Comparison of ENCODE assay signal across 28 cellular contexts in the genomic region with DNA sequence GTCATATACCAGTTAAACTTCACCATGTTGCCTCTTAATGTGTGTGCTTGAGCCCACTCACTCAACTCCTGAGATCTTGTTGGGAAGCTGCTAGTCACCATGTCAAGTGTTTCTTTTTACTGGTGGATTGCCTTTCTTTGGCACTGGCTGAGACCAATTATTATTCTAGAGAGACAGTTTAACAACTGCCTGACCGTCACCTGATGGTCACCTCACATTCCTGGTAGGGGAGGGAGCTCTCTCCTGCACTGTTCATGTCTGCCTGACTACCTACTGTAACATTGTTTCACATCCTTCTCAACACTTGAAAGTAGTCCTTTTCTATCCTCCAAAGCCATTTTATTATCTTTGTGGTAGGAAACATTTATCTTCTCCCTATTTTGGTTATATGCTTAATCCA.
"Had no signal": no experiment of that assay in that cellular context is flagged by ENCODE, and none has a peak within 500 bp of the region (broad histone marks: within the 10 kb centered on the region; RNA-seq: fewer than 3 reads in every experiment).

No MANE protein-coding gene starts in this region.

- H3K4me3 ChIP-seq: heart left ventricle, left ventricle myocardium inferior, lung, neural progenitor cell, ovary, right atrium auricular region, right lobe of liver, smooth muscle cell, testis, thyroid gland, transverse colon, upper lobe of left lung, vagina had no signal

- H3K4me1 Mint-ChIP-seq: stimulated activated memory B cell treated with anti-CD40 and anti-IgM and Interleukin-4, amounts not matched to agents 10 μg/mL and 1 μg/mL and 100 μg/mL, for 72 hours; stimulated activated naive CD8-positive, alpha-beta T cell treated with anti-CD3 and anti-CD28 coated beads, Interleukin-15, amount 100 ng/mL, for 72 hours had no signal

- H3K27me3 ChIP-seq: heart left ventricle, neural progenitor cell, neutrophil, ovary, right atrium auricular region, right lobe of liver, testis, thyroid gland, transverse colon, upper lobe of left lung, vagina had no signal

- H3K4me1 ChIP-seq: heart left ventricle, left ventricle myocardium inferior, right atrium auricular region, right lobe of liver, thyroid gland, transverse colon, upper lobe of left lung, vagina had no signal

- H3K9me3 ChIP-seq: neutrophil, ovary, right lobe of liver, testis, thyroid gland, transverse colon, vagina had no signal

- H3K36me3 ChIP-seq: heart left ventricle, left ventricle myocardium inferior, neural progenitor cell, neutrophil, ovary, right atrium auricular region, right lobe of liver, thyroid gland, transverse colon, upper lobe of left lung, vagina had no signal

- H3K27me3 Mint-ChIP-seq: progenitor cell of endocrine pancreas; stimulated activated memory B cell treated with anti-CD40 and anti-IgM and Interleukin-4, amounts not matched to agents 10 μg/mL and 1 μg/mL and 100 μg/mL, for 72 hours had no signal

- H3K27ac ChIP-seq: heart left ventricle, left ventricle myocardium inferior, neural progenitor cell, neutrophil, ovary, right atrium auricular region, right lobe of liver, testis, thyroid gland, transverse colon, upper lobe of left lung, vagina had no signal

- H3K4me3 Mint-ChIP-seq: naive thymus-derived CD8-positive, alpha-beta T cell; nephron progenitor cell; neural progenitor cell; stimulated activated memory B cell treated with anti-CD40 and anti-IgM and Interleukin-4, amounts not matched to agents 10 μg/mL and 1 μg/mL and 100 μg/mL, for 72 hours; stimulated activated naive CD8-positive, alpha-beta T cell treated with anti-CD3 and anti-CD28 coated beads, Interleukin-15, amount 100 ng/mL, for 72 hours had no signal

- H3K36me3 Mint-ChIP-seq: neural progenitor cell; stimulated activated memory B cell treated with anti-CD40 and anti-IgM and Interleukin-4, amounts not matched to agents 10 μg/mL and 1 μg/mL and 100 μg/mL, for 72 hours had no signal

- H3K27ac Mint-ChIP-seq: naive thymus-derived CD8-positive, alpha-beta T cell; nephron progenitor cell; neural progenitor cell; progenitor cell of endocrine pancreas; stimulated activated memory B cell treated with anti-CD40 and anti-IgM and Interleukin-4, amounts not matched to agents 10 μg/mL and 1 μg/mL and 100 μg/mL, for 72 hours; stimulated activated naive CD8-positive, alpha-beta T cell treated with anti-CD3 and anti-CD28 coated beads, Interleukin-15, amount 100 ng/mL, for 72 hours had no signal

- ATAC-seq: heart left ventricle; left colon; naive thymus-derived CD8-positive, alpha-beta T cell; right lobe of liver; stimulated activated memory B cell treated with anti-CD40 and anti-IgM and Interleukin-4, amounts not matched to agents 10 μg/mL and 1 μg/mL and 100 μg/mL, for 72 hours; stimulated activated naive CD8-positive, alpha-beta T cell treated with anti-CD3 and anti-CD28 coated beads, Interleukin-15, amount 100 ng/mL, for 72 hours had no signal

- DNase-seq: heart left ventricle; hypothalamus; kidney; left colon; left ventricle myocardium inferior; naive thymus-derived CD8-positive, alpha-beta T cell; nephron progenitor cell; ovary; right lobe of liver; stimulated activated CD4-positive, alpha-beta T cell treated with anti-CD3 and anti-CD28 coated beads, Interleukin-1b, Interleukin-23, amount 100 ng/mL, for 48 hours; stimulated activated CD4-positive, alpha-beta T cell treated with anti-CD3 and anti-CD28 coated beads, Interleukin-2, amount 100 ng/mL, for 48 hours; stimulated activated CD4-positive, alpha-beta T cell treated with anti-CD3 and anti-CD28 coated beads, Interleukin-4, amount 100 ng/mL, for 4 hours; stimulated activated CD8-positive, alpha-beta memory T cell treated with anti-CD3 and anti-CD28 coated beads, Interleukin-4, amount 100 ng/mL, for 48 hours; stimulated activated naive CD4-positive, alpha-beta T cell treated with Interleukin-2 at 50 U/mL for 16 hours; stimulated activated naive CD8-positive, alpha-beta T cell treated with anti-CD3 and anti-CD28 coated beads, Interleukin-15, amount 100 ng/mL, for 72 hours; substantia nigra; testis; thyroid gland; transverse colon; upper lobe of left lung had no signal
